In the genomic region with DNA sequence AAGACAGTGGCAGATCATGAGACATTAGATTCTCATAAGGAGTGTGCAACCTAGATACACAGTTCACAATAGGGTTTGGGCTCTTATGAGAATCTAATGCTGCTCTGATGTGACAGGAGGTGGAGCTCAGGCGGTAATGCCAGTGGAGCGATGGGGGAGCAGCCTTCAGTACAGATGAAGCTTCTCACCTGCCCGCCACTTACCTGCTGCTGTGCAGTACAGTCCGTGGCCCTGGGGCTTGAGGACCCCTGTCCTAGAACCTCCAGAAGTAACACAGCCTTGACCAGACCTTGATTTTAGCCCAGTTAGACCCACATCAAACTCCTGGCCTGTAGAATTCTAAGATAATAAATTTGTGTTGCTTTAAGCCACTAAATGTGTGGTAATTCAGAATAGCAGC, we compare ENCODE assay signal across 28 cellular contexts.
A peak's percentile ranks its signal among the peaks of the same experiment; 100 is the strongest.
DNase-seq lines count a peak whose midpoint lies in the region; ATAC-seq, FAIRE-seq and TF ChIP-seq lines count a peak whose summit lies in the region.
"Had no signal": no experiment of that assay in that cellular context is flagged by ENCODE, and none has a peak within 500 bp of the region (broad histone marks: within the 10 kb centered on the region; RNA-seq: fewer than 3 reads in every experiment).

No MANE protein-coding gene starts in this region.

- H3K79me1 ChIP-seq in neuronal stem cell (ENCODE audit: low read depth, low read length), result no peaks in the 10 kb centered on the region
- peaks cover 8% of the 10 kb centered on the region for H3K79me1 ChIP-seq in trophoblast cell (ENCODE audit: low read length)

- no peak for ATAC-seq in K562
- ATAC-seq: GM12878 had no signal

- BruUV-seq in K562 (replicated peaks; lab: Mats Ljungman, UMichigan), result no TSS peak

- WGBS in K562 (ENCODE audit: insufficient coverage, low coverage, missing lambda C conversion rate), result 0% methylated on average over 4 of the region's 4 CpGs
- WGBS in neuronal stem cell (ENCODE audit: extremely low coverage in 2 of 2, insufficient read length in 2 of 2, insufficient replicate concordance in 1 of 2), 2 donors, result no CpG with 5 or more reads among the region's 4 CpGs
- no CpG with 5 or more reads among the region's 4 CpGs for WGBS in trophoblast cell (ENCODE audit: extremely low coverage, insufficient coverage, insufficient read length)

- H2AFZ ChIP-seq in K562 (ENCODE audit: low read depth, low read length) (no peak overlapping the region), neuronal stem cell (ENCODE audit: low read length) (no peak overlapping the region), trophoblast cell (ENCODE audit: insufficient read depth, low read length, poor library complexity) (no peak overlapping the region), MM.1S (ENCODE audit: low read length) (no peak overlapping the region)

- H2BK5ac ChIP-seq in neuronal stem cell (ENCODE audit: low read length), result no peak overlapping the region
- no peak overlapping the region for H2BK5ac ChIP-seq in trophoblast cell (ENCODE audit: low read depth, low read length, poor library complexity)

- H3K9ac ChIP-seq in K562 (ENCODE audit: insufficient read depth in 1 of 2, low read depth in 2 of 2, low read length in 2 of 2) (no peak overlapping the region), neuronal stem cell (ENCODE audit: low read depth, low read length, poor library complexity) (no peak overlapping the region), trophoblast cell (ENCODE audit: low read length) (no peak overlapping the region), MM.1S (ENCODE audit: low read length) (no peak overlapping the region)
- H3K9ac ChIP-seq: BLaER1 had no signal

- CTCF ChIA-PET in K562 (lab: Yijun Ruan, JAX; ENCODE audit: low intra/inter-chr PET ratio), result no interaction called here

- H4K8ac ChIP-seq in neuronal stem cell (ENCODE audit: low read depth, low read length) (peak overlapping the region; percentile 87), trophoblast cell (ENCODE audit: low read depth, low read length) (no peak overlapping the region)

- no peaks in the 10 kb centered on the region for H3K9me1 ChIP-seq in K562 (ENCODE audit: control insufficient read depth, insufficient read depth, low read length)

- no peak overlapping the region for H3K14ac ChIP-seq in neuronal stem cell (ENCODE audit: low read length)
- H3K14ac ChIP-seq in trophoblast cell (ENCODE audit: low read length), result no peak overlapping the region

- TF ChIP-seq CTCF in K562 (IDR thresholded peaks at IDR 0.05 in 2 of 3, conservative IDR thresholded peaks at IDR 0.05 in 1 of 3; ENCODE audit: insufficient read depth in 2 of 3, low read depth in 1 of 3, low read length in 3 of 3) (no peak), D721Med (IDR thresholded peaks at IDR 0.05; ENCODE audit: insufficient read depth, missing control alignments) (no peak), endothelial cell (IDR thresholded peaks at IDR 0.05; ENCODE audit: unreplicated experiment) (no peak), MM.1S (IDR thresholded peaks at IDR 0.05; ENCODE audit: low read length) (no peak)

- no peak overlapping the region for H4K12ac ChIP-seq in trophoblast cell (ENCODE audit: low read depth, low read length)

- H3K4ac ChIP-seq in neuronal stem cell (ENCODE audit: low read length) (no peak overlapping the region), trophoblast cell (ENCODE audit: low read depth, low read length) (no peak overlapping the region)

- TF ChIP-seq EP300 in K562 (IDR thresholded peaks at IDR 0.05; ENCODE audit: low read length), result no peak

- no peak overlapping the region for H2BK12ac ChIP-seq in neuronal stem cell (ENCODE audit: low read length)
- H2BK12ac ChIP-seq in trophoblast cell (ENCODE audit: low read length), result peak overlapping the region; percentile 8

- H3K18ac ChIP-seq in neuronal stem cell (ENCODE audit: low read length) (peak overlapping the region; percentile 84), trophoblast cell (ENCODE audit: low read length) (no peak overlapping the region)

- H3K27me3 ChIP-seq in K562 (ENCODE audit: control insufficient read depth in 2 of 2, insufficient read depth in 2 of 2, low read length in 2 of 2), result no peaks in the 10 kb centered on the region
- H3K27me3 ChIP-seq in neuronal stem cell (ENCODE audit: control insufficient read depth in 3 of 3, insufficient read depth in 3 of 3, low read depth in 1 of 3, low read length in 3 of 3), result no peaks in the 10 kb centered on the region
- no peaks in the 10 kb centered on the region for H3K27me3 ChIP-seq in trophoblast cell (ENCODE audit: insufficient read depth, low read length)
- no peaks in the 10 kb centered on the region for H3K27me3 ChIP-seq in MM.1S (replicated peaks; ENCODE audit: insufficient read depth, low read length)
- H3K27me3 ChIP-seq: BE2C, BLaER1 had no signal

- in situ Hi-C loops in K562 (cut with MboI), result no loop called here

- H3K4me3 Mint-ChIP-seq in endothelial cell (ENCODE audit: unreplicated experiment), result no peak overlapping the region
- H3K4me3 Mint-ChIP-seq: CD14-positive monocyte; CD4-positive, alpha-beta memory T cell; CD4-positive, CD25-positive, alpha-beta regulatory T cell; CD8-positive, alpha-beta memory T cell had no signal

- H3F3A ChIP-seq in MM.1S (ENCODE audit: insufficient read depth, low read length), result no peaks in the 10 kb centered on the region

- H4K20me1 ChIP-seq in K562 (replicated peaks; ENCODE audit: control insufficient read depth, insufficient read depth, low read length), result no peaks in the 10 kb centered on the region
- no peaks in the 10 kb centered on the region for H4K20me1 ChIP-seq in MM.1S (ENCODE audit: insufficient read depth, low read length)
- H4K20me1 ChIP-seq: BLaER1 had no signal

- H3K4me1 ChIP-seq in K562 (replicated peaks in 1 of 2; ENCODE audit: control insufficient read depth in 2 of 2, insufficient read depth in 2 of 2, low read length in 2 of 2) (no peaks in the 10 kb centered on the region), neuronal stem cell (ENCODE audit: control insufficient read depth in 2 of 2, insufficient read depth in 1 of 2, low read depth in 1 of 2, low read length in 2 of 2) (peaks cover 6 to 17% of the 10 kb centered on the region in 2 donors), trophoblast cell (ENCODE audit: control insufficient read depth in 1 of 2, insufficient read depth in 2 of 2, low read length in 2 of 2) (peaks cover 0 to 3% of the 10 kb centered on the region in 2 experiments), MM.1S (ENCODE audit: low read length) (no peaks in the 10 kb centered on the region)
- H3K4me1 ChIP-seq: BE2C, BLaER1 had no signal

- H3K4me1 Mint-ChIP-seq in endothelial cell (ENCODE audit: unreplicated experiment), result peaks cover 12% of the 10 kb centered on the region
- H3K4me1 Mint-ChIP-seq: CD4-positive, alpha-beta memory T cell; CD4-positive, CD25-positive, alpha-beta regulatory T cell; CD8-positive, alpha-beta memory T cell had no signal

- H3K27ac ChIP-seq in K562 (ENCODE audit: extremely low read depth, low read depth, low read length) (no peak overlapping the region), neuronal stem cell (replicated peaks; ENCODE audit: low read length) (no peak overlapping the region), trophoblast cell (ENCODE audit: low read depth, low read length) (no peak overlapping the region), MM.1S (ENCODE audit: low read length) (no peak overlapping the region)
- H3K27ac ChIP-seq: BLaER1 had no signal

- TF ChIP-seq POLR2A in K562 (conservative IDR thresholded peaks at IDR 0.05), result no peak

- no peak overlapping the region for H2AK5ac ChIP-seq in neuronal stem cell (ENCODE audit: low read depth, low read length)
- H2AK5ac ChIP-seq in trophoblast cell (ENCODE audit: low read length), result no peak overlapping the region

- H4K91ac ChIP-seq in neuronal stem cell (ENCODE audit: low read depth, low read length, poor library complexity) (no peak overlapping the region), trophoblast cell (ENCODE audit: low read depth, low read length) (peak overlapping the region; percentile 39)

- H2BK120ac ChIP-seq in neuronal stem cell (ENCODE audit: low read depth, low read length) (no peak overlapping the region), trophoblast cell (ENCODE audit: insufficient read depth, low read length, poor library complexity) (no peak overlapping the region)

- no peaks in the 10 kb centered on the region for H3K36me3 Mint-ChIP-seq in endothelial cell (ENCODE audit: low read depth, unreplicated experiment)
- H3K36me3 Mint-ChIP-seq: CD14-positive monocyte; CD4-positive, alpha-beta memory T cell; CD4-positive, CD25-positive, alpha-beta regulatory T cell; CD8-positive, alpha-beta memory T cell had no signal

- H3K36me3 ChIP-seq in K562 (ENCODE audit: control insufficient read depth, insufficient read depth, low read length), result no peaks in the 10 kb centered on the region
- H3K36me3 ChIP-seq in neuronal stem cell (replicated peaks in 1 of 2; ENCODE audit: control insufficient read depth in 2 of 2, insufficient read depth in 2 of 2, low read length in 2 of 2), result no peaks in the 10 kb centered on the region
- peaks cover 3 to 5% of the 10 kb centered on the region in 2 experiments for H3K36me3 ChIP-seq in trophoblast cell (ENCODE audit: control insufficient read depth in 1 of 2, insufficient read depth in 2 of 2, low read length in 2 of 2)
- H3K36me3 ChIP-seq in MM.1S (replicated peaks; ENCODE audit: insufficient read depth, low read length), result no peaks in the 10 kb centered on the region
- H3K36me3 ChIP-seq: BE2C, BLaER1 had no signal

- H3K27me3 Mint-ChIP-seq in endothelial cell (ENCODE audit: unreplicated experiment), result no peaks in the 10 kb centered on the region
- H3K27me3 Mint-ChIP-seq: CD4-positive, CD25-positive, alpha-beta regulatory T cell had no signal

- no peak for TF ChIP-seq RAD21 in K562 (CRISPR knock-in tag; conservative IDR thresholded peaks at IDR 0.05 in 1 of 2, IDR thresholded peaks at IDR 0.05 in 1 of 2)

- no peaks in the 10 kb centered on the region for H3K9me2 ChIP-seq in MM.1S (replicated peaks; ENCODE audit: insufficient read depth, low read length)

- DNase-seq in K562 (ENCODE audit: extremely low read depth in 1 of 4, low spot score in 3 of 4) (peak in 1 of 4 experiments; percentile 7), neuronal stem cell (ENCODE audit: low spot score) (no peak), trophoblast cell (no peak), retina (no peak), D721Med (ENCODE audit: insufficient read length, low spot score) (no peak), endothelial cell (ENCODE audit: low spot score) (no peak), MM.1S (no peak)
- DNase-seq: 8988T; ACHN; BE2C; C1 segment of cervical spinal cord; CD4-positive, alpha-beta memory T cell; CD4-positive, CD25-positive, alpha-beta regulatory T cell; CD8-positive, alpha-beta memory T cell; COR-L47; DMS 273 treated with DMSO at 0.1 percent for 48 hours; DMS153; DMS53; DMS79; DND-41; EL; GDM1 had no signal

- no peak overlapping the region for H3K4me3 ChIP-seq in K562
- H3K4me3 ChIP-seq in neuronal stem cell (ENCODE audit: low read length in 2 of 2), result no peak overlapping the region
- no peak overlapping the region for H3K4me3 ChIP-seq in trophoblast cell (ENCODE audit: low read depth, low read length)
- no peak overlapping the region for H3K4me3 ChIP-seq in MM.1S (ENCODE audit: low read length)
- H3K4me3 ChIP-seq: BLaER1, GM12878 had no signal

- no peaks in the 10 kb centered on the region for H3K9me3 Mint-ChIP-seq in endothelial cell (ENCODE audit: unreplicated experiment)
- H3K9me3 Mint-ChIP-seq: CD4-positive, alpha-beta memory T cell; CD4-positive, CD25-positive, alpha-beta regulatory T cell; CD8-positive, alpha-beta memory T cell had no signal

- H3K79me2 ChIP-seq in K562 (ENCODE audit: control insufficient read depth, insufficient read depth, low read length), result no peaks in the 10 kb centered on the region
- H3K79me2 ChIP-seq in trophoblast cell (ENCODE audit: control insufficient read depth, insufficient read depth, low read length, poor library complexity), result no peaks in the 10 kb centered on the region
- no peaks in the 10 kb centered on the region for H3K79me2 ChIP-seq in MM.1S (ENCODE audit: low read length)

- intact Hi-C loops in K562 (cut with micrococcal nuclease), result loop anchor here (10.0 kb wide), 1 partner anchor 682 kb away; no protein-coding TSS in a partner anchor

- no peak for FAIRE-seq in K562 (lab: Jason Lieb, UNC)
- FAIRE-seq in D721Med (lab: Jason Lieb, UNC), result no peak
- FAIRE-seq: A204.1, GM12878, GM12892, GM18507 had no signal

- no peaks in the 10 kb centered on the region for H3K9me3 ChIP-seq in K562 (replicated peaks; ENCODE audit: control insufficient read depth, insufficient read depth, low read depth, low read length)
- H3K9me3 ChIP-seq in neuronal stem cell (replicated peaks in 1 of 2; ENCODE audit: control insufficient read depth in 2 of 2, insufficient read depth in 1 of 2, low read depth in 1 of 2, low read length in 2 of 2), result no peaks in the 10 kb centered on the region
- H3K9me3 ChIP-seq in trophoblast cell (ENCODE audit: insufficient read depth, low read depth, low read length), result no peaks in the 10 kb centered on the region
- H3K9me3 ChIP-seq in MM.1S (replicated peaks; ENCODE audit: insufficient read depth, low read length), result no peaks in the 10 kb centered on the region
- H3K9me3 ChIP-seq: BE2C, BLaER1 had no signal

- POLR2A ChIA-PET in K562 (lab: Yijun Ruan, JAX), result no interaction called here

- H3K27ac Mint-ChIP-seq in endothelial cell (ENCODE audit: unreplicated experiment), result no peak overlapping the region
- H3K27ac Mint-ChIP-seq: CD14-positive monocyte; CD4-positive, alpha-beta memory T cell; CD4-positive, CD25-positive, alpha-beta regulatory T cell; CD8-positive, alpha-beta memory T cell had no signal

- no peak overlapping the region for H3K23ac ChIP-seq in neuronal stem cell (ENCODE audit: low read depth, low read length, poor library complexity)
- H3K23ac ChIP-seq in trophoblast cell (ENCODE audit: low read length), result no peak overlapping the region

- peak overlapping the region; percentile 77 for H2BK15ac ChIP-seq in neuronal stem cell (ENCODE audit: low read length)

- H3K4me2 ChIP-seq in K562 (ENCODE audit: insufficient read depth, low read length), result no peak overlapping the region
- no peak overlapping the region for H3K4me2 ChIP-seq in neuronal stem cell (ENCODE audit: insufficient read depth, low read length, poor library complexity, severe bottlenecking)
- no peak overlapping the region for H3K4me2 ChIP-seq in trophoblast cell (ENCODE audit: low read length)
- no peak overlapping the region for H3K4me2 ChIP-seq in MM.1S (ENCODE audit: low read depth, low read length)
- H3K4me2 ChIP-seq: BLaER1 had no signal
